8 cellular contexts compared by ENCODE assay signal in the genomic region with DNA sequence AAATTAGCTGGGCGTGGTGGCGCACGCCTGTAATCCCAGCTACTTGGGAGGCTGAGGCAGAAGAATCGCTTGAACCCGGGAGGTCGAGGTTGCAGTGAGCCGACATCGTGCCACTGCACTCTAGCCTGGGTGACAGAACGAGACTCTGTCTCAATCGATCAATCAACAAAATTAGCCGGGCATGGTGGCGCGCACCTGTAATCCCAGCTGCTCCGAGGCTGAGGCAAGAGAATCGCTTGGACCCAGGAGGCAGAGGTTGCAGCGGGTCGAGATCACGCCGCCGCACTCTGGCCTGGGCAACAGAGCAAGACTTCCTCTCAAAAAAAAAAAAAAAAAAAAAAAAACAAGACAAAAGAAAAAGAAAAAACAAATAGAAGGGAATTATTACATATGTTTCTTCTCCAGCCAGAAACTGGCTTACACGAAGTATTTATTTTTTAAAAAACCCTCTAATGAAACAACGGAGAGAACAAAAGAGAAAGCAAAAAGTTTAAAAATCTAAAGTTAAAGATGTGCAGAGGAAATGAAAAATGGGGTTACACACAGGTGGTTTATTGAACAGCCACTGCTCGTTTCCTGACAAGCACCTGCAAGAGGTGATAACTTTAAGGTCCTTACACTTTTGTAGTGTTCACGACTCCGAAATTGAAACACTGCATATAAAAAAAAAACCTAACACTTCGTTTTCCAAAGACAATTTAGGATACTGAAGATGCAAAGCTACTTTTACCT. TPM values are rescaled to one million over a fixed set of nuclear protein-coding genes. Genes with fewer than 3 reads are reported as not detected.
A peak's percentile ranks its signal among the peaks of the same experiment; 100 is the strongest.
DNase-seq lines count a peak whose midpoint lies in the region; ATAC-seq and TF ChIP-seq lines count a peak whose summit lies in the region.

No MANE protein-coding gene starts in this region.

- H3K4me3 ChIP-seq in GM23248 (peak overlapping the region; percentile 80), WERI-Rb-1 (ENCODE audit: low read depth, low read length) (peak overlapping the region; percentile 62), esophagus muscularis mucosa (peak overlapping the region; percentile 65 to 97 (median 85)), rectal smooth muscle tissue (ENCODE audit: low read length) (peak overlapping the region; percentile 94)

- in situ Hi-C loops in GM23248 (cut with MboI) = no loop called here

- H3F3A ChIP-seq in GM23248 (ENCODE audit: insufficient read depth) = peaks cover 51% of the 10 kb centered on the region

- no peak for DNase-seq in GM23248
- DNase-seq in WERI-Rb-1 = no peak
- DNase-seq in esophagus muscularis mucosa (ENCODE audit: extremely low spot score) = no peak
- DNase-seq in effector CD8-positive, alpha-beta T cell (lab: John Stamatoyannopoulos, UW) = no peak
- no peak for DNase-seq in AG08396 (ENCODE audit: low spot score)
- no peak for DNase-seq in left lobe of liver (ENCODE audit: low spot score)

- peak overlapping the region; percentile 92 for H3K4me2 ChIP-seq in GM23248 (ENCODE audit: unreplicated experiment)

- no peaks in the 10 kb centered on the region for H3K9me2 ChIP-seq in GM23248 (ENCODE audit: insufficient read depth)

- TF ChIP-seq CTCF in WERI-Rb-1 (IDR thresholded peaks at IDR 0.05; ENCODE audit: low read depth, low read length) = no peak
- TF ChIP-seq CTCF in esophagus muscularis mucosa (IDR thresholded peaks at IDR 0.05) = no peak

- intact Hi-C loops in esophagus muscularis mucosa (cut with DNase I) = no loop called here

- H3K79me2 ChIP-seq in GM23248 (ENCODE audit: insufficient read depth) = peaks cover 59% of the 10 kb centered on the region

- H2AFZ ChIP-seq in GM23248 = peak overlapping the region; percentile 77

- peak overlapping the region; percentile 64; the same call in 1 of the 2 replicates for H3K27ac ChIP-seq in GM23248
- H3K27ac ChIP-seq in WERI-Rb-1 = no peak overlapping the region
- H3K27ac ChIP-seq in esophagus muscularis mucosa (replicated peaks in 1 of 4) = peak overlapping the region in 3 of 4 donors; percentile 86 to 94 (median 94)
- no peak overlapping the region for H3K27ac ChIP-seq in rectal smooth muscle tissue (ENCODE audit: low read depth, low read length)

- H3K4me1 ChIP-seq in GM23248 (ENCODE audit: insufficient read depth) (peaks cover 35% of the 10 kb centered on the region), esophagus muscularis mucosa (peaks cover 20 to 46% (median 46%) of the 10 kb centered on the region in 4 donors), rectal smooth muscle tissue (ENCODE audit: control insufficient read depth, insufficient read depth, low read length) (peaks cover 6% of the 10 kb centered on the region)

- H3K9ac ChIP-seq in GM23248 (peak overlapping the region; percentile 88), rectal smooth muscle tissue (ENCODE audit: low read length) (no peak overlapping the region)

- 75 to 81% methylated on average over 19 to 26 of the region's 26 CpGs for WGBS in GM23248 (ENCODE audit: low coverage in 1 of 2, low lambda C conversion rate in 2 of 2, missing lambda C conversion rate in 2 of 2), 2 experiments
- 73% methylated on average over 26 of the region's 26 CpGs for WGBS in esophagus muscularis mucosa

- no peaks in the 10 kb centered on the region for H3K27me3 ChIP-seq in GM23248 (replicated peaks; ENCODE audit: insufficient read depth)
- no peaks in the 10 kb centered on the region for H3K27me3 ChIP-seq in WERI-Rb-1 (ENCODE audit: insufficient read depth, low read depth, severe bottlenecking)
- no peaks in the 10 kb centered on the region for H3K27me3 ChIP-seq in esophagus muscularis mucosa
- no peaks in the 10 kb centered on the region for H3K27me3 ChIP-seq in rectal smooth muscle tissue (ENCODE audit: control insufficient read depth, insufficient read depth, low read length)

- H3K9me3 ChIP-seq in GM23248 (ENCODE audit: low read depth) (no peaks in the 10 kb centered on the region), WERI-Rb-1 (ENCODE audit: severe bottlenecking) (peaks cover 2% of the 10 kb centered on the region), esophagus muscularis mucosa (no peaks in the 10 kb centered on the region)

- H4K20me1 ChIP-seq in GM23248 (ENCODE audit: insufficient read depth) = 0 out of 2 replicates have a peak, but pooled peaks cover 5% of the 10 kb centered on the region

- no peak for TF ChIP-seq EP300 in esophagus muscularis mucosa (IDR thresholded peaks at IDR 0.05)

- no peak for TF ChIP-seq POLR2A in esophagus muscularis mucosa (IDR thresholded peaks at IDR 0.05; ENCODE audit: low read depth)

- ATAC-seq in GM19395 (IDR thresholded peaks at IDR 0.05; ENCODE audit: unreplicated experiment) (no peak), left lobe of liver (no peak)

- H3K36me3 ChIP-seq in GM23248 (ENCODE audit: low read depth) = 0 out of 2 replicates have a peak, but pooled peaks cover 6% of the 10 kb centered on the region
- H3K36me3 ChIP-seq in WERI-Rb-1 = peaks cover 20% of the 10 kb centered on the region
- peaks cover 0 to 16% (median under 1%) of the 10 kb centered on the region in 4 donors for H3K36me3 ChIP-seq in esophagus muscularis mucosa
- H3K36me3 ChIP-seq in rectal smooth muscle tissue (ENCODE audit: control insufficient read depth, insufficient read depth, low read length) = no peaks in the 10 kb centered on the region

RNA-seq across cellular contexts. Expression of a gene that starts 1.4 kb away (rescaled TPM):
- total RNA-seq in GM23248 (2014; rRNA removed; shearing (Covaris generic)) = 5.6 TPM in 2 replicates
- polyA plus RNA-seq in GM23248 (2016; fragmentation: Nextera tagmentation; extraction: Ambion mirVana) = 12.1 and 13.1 TPM in 2 replicates
- 10 to 100 TPM; 11.9 to 19.5 (median 17.0) TPM for total RNA-seq in esophagus muscularis mucosa
- 15.7 TPM for total RNA-seq in left lobe of liver

RNA-seq across cellular contexts. Expression of a gene that starts 35.4 kb away (rescaled TPM):
- 26.7 and 34.7 TPM in 2 replicates for total RNA-seq in GM23248 (2014; rRNA removed; shearing (Covaris generic))
- 23.5 and 26.1 TPM in 2 replicates for polyA plus RNA-seq in GM23248 (2016; fragmentation: Nextera tagmentation; extraction: Ambion mirVana)
- total RNA-seq in esophagus muscularis mucosa (10 to 100 TPM; 13.1 to 17.9 (median 14.1) TPM), left lobe of liver (10.1 TPM)

Comparison
In these comparisons a context has a peak if more than half of its experiments do, and no peak if none do; other contexts are left out.
1. H3K27ac ChIP-seq: peak in GM23248 (single experiment) and esophagus muscularis mucosa (3 of 4); none in WERI-Rb-1 (single experiment) and rectal smooth muscle tissue (single experiment).
2. Peak in every context shown above with its lines, with median percentiles within 50 percentile points of each other: H3K4me3 ChIP-seq.